In genomic region chr5:54013556-54014157, GRCh38 we compare ENCODE assay signal across 10 cellular contexts.
DNase-seq lines count a peak whose midpoint lies in the region; ATAC-seq, FAIRE-seq and TF ChIP-seq lines count a peak whose summit lies in the region.
"Had no signal": no experiment of that assay in that cellular context is flagged by ENCODE, and none has a peak within 500 bp of the region (broad histone marks: within the 10 kb centered on the region; RNA-seq: fewer than 3 reads in every experiment).

No MANE protein-coding gene starts in this region.

- H4K5ac ChIP-seq in H1 (ENCODE audit: insufficient read length, low read depth, low read length): no peak overlapping the region

- H3K27me3 Mint-ChIP-seq in GM23338 (ENCODE audit: insufficient read depth, low read depth, poor library complexity): peaks cover 5% of the 10 kb centered on the region

- peaks cover 44% of the 10 kb centered on the region for H3K4me1 Mint-ChIP-seq in GM23338

- H3K14ac ChIP-seq in H1 (ENCODE audit: insufficient read length): no peak overlapping the region

- no peak for TF ChIP-seq RAD21 in H1 (IDR thresholded peaks at IDR 0.05 in 1 of 2, conservative IDR thresholded peaks at IDR 0.05 in 1 of 2; ENCODE audit: low read depth in 2 of 2, low read length in 2 of 2)

- H4K91ac ChIP-seq in H1 (replicated peaks; ENCODE audit: insufficient read length, low read length): no peak overlapping the region

- no peak overlapping the region; the same call in 1 of the 2 replicates for H2BK12ac ChIP-seq in H1 (ENCODE audit: low read depth, low read length)

- no peaks in the 10 kb centered on the region for H4K20me1 ChIP-seq in PC-3 (ENCODE audit: low read length)
- no peaks in the 10 kb centered on the region for H4K20me1 ChIP-seq in H1 (replicated peaks in 1 of 2; ENCODE audit: control insufficient read depth in 1 of 2, insufficient read depth in 2 of 2, low read length in 2 of 2)
- no peaks in the 10 kb centered on the region for H4K20me1 ChIP-seq in GM23338 (replicated peaks; ENCODE audit: insufficient read depth)

- H3K9ac ChIP-seq in PC-3 (ENCODE audit: low read length): no peak overlapping the region
- H3K9ac ChIP-seq in H1 (replicated peaks in 1 of 4; ENCODE audit: extremely low read depth in 1 of 4, low read depth in 3 of 4, low read length in 3 of 4): no peak overlapping the region

- peaks cover 27% of the 10 kb centered on the region for H3K36me3 Mint-ChIP-seq in GM23338 (ENCODE audit: low read depth)

- BruUV-seq in PC-3 (replicated peaks; lab: Mats Ljungman, UMichigan): no TSS peak

- 0 out of 2 replicates have a peak overlapping the region, but pooled peaks have one; percentile 40 for H3K18ac ChIP-seq in H1 (ENCODE audit: extremely low read depth, low read length)

- H3K27ac Mint-ChIP-seq in GM23338: no peak overlapping the region

- no peak overlapping the region for H3K4ac ChIP-seq in H1 (replicated peaks; ENCODE audit: insufficient read length, low read depth, low read length)

- no peak for TF ChIP-seq EP300 in H1 (IDR thresholded peaks at IDR 0.05; ENCODE audit: borderline replicate concordance in 1 of 2, low read depth in 2 of 2, low read length in 2 of 2)

- H2BK120ac ChIP-seq in H1 (replicated peaks; ENCODE audit: low read depth, low read length): no peak overlapping the region

- H2AFZ ChIP-seq in PC-3 (ENCODE audit: low read length) (no peak overlapping the region), H1 (ENCODE audit: low read length) (no peak overlapping the region), GM23338 (no peak overlapping the region)

- POLR2A ChIA-PET in PC-3 (lab: Charles Lee; ENCODE audit: unreplicated experiment): no interaction called here
- POLR2A ChIA-PET in H1 (lab: Charles Lee; ENCODE audit: partially characterized antibody): no interaction called here

- no peak overlapping the region; the same call in 1 of the 2 replicates for H2BK15ac ChIP-seq in H1 (ENCODE audit: low read length)

- H4K8ac ChIP-seq in H1 (ENCODE audit: extremely low read depth, insufficient read depth, low read length): no peak overlapping the region

- peak overlapping the region; percentile 14; the same call in 1 of the 2 replicates for H2BK5ac ChIP-seq in H1 (ENCODE audit: low read depth, low read length)

- H3K27ac ChIP-seq in PC-3 (ENCODE audit: low read length) (no peak overlapping the region), H1 (ENCODE audit: low read depth, low read length) (no peak overlapping the region), GM23338 (ENCODE audit: low read depth) (no peak overlapping the region)
- H3K27ac ChIP-seq: SJSA1 had no signal

- FAIRE-seq in H1 (lab: Jason Lieb, UNC): no peak
- FAIRE-seq: frontal cortex had no signal

- no peaks in the 10 kb centered on the region for H3K79me1 ChIP-seq in H1 (ENCODE audit: low read depth, low read length)

- no peaks in the 10 kb centered on the region for H3K79me2 ChIP-seq in PC-3 (ENCODE audit: low read length)
- no peaks in the 10 kb centered on the region for H3K79me2 ChIP-seq in H1 (ENCODE audit: control insufficient read depth in 1 of 2, insufficient read depth in 2 of 2, low read length in 2 of 2)
- no peaks in the 10 kb centered on the region for H3K79me2 ChIP-seq in GM23338 (replicated peaks; ENCODE audit: insufficient read depth)

- no peak overlapping the region for H2BK20ac ChIP-seq in H1 (ENCODE audit: low read length)

- ATAC-seq in PC-3 (peak; percentile 48), GM23338 (no peak), HG03378 (IDR thresholded peaks at IDR 0.05; ENCODE audit: unreplicated experiment) (no peak)

- H3K4me3 Mint-ChIP-seq in GM23338: no peak overlapping the region

- H3K9me2 ChIP-seq in PC-3 (replicated peaks; ENCODE audit: low read length): no peaks in the 10 kb centered on the region
- H3K9me2 ChIP-seq in GM23338 (ENCODE audit: insufficient read depth): no peaks in the 10 kb centered on the region

- H3K9me3 ChIP-seq in PC-3 (ENCODE audit: low read length): no peaks in the 10 kb centered on the region
- H3K9me3 ChIP-seq in H1 (ENCODE audit: insufficient read depth in 2 of 2, low read depth in 1 of 2, low read length in 1 of 2): peaks cover 0 to 4% of the 10 kb centered on the region in 2 experiments; a peak in 1 of 4 replicates
- H3K9me3 ChIP-seq: SJSA1 had no signal

- TF ChIP-seq CTCF in GM12865 (IDR thresholded peaks at IDR 0.05; ENCODE audit: insufficient read depth, low read depth, low read length, missing control alignments) (no peak), PC-3 (conservative IDR thresholded peaks at IDR 0.05; ENCODE audit: low read depth, low read length) (no peak), H1 (IDR thresholded peaks at IDR 0.05; ENCODE audit: control extremely low read depth in 1 of 3, insufficient read depth in 1 of 3, low read depth in 1 of 3, low read length in 3 of 3) (no peak), GM23338 (conservative IDR thresholded peaks at IDR 0.05; ENCODE audit: low read depth in 2 of 2) (no peak)

- H3K23me2 ChIP-seq in H1 (ENCODE audit: low read depth, low read length): no peaks in the 10 kb centered on the region

- H2AK5ac ChIP-seq in H1 (ENCODE audit: low read depth, low read length): peak overlapping the region; percentile 9; the same call in 1 of the 2 replicates

- no peaks in the 10 kb centered on the region for H3K4me1 ChIP-seq in PC-3 (ENCODE audit: insufficient read depth, low read length)
- peaks cover 7 to 30% (median 17%) of the 10 kb centered on the region in 4 experiments; a peak in 6 of 7 replicates for H3K4me1 ChIP-seq in H1 (replicated peaks in 1 of 4; ENCODE audit: control insufficient read depth in 3 of 4, insufficient read depth in 4 of 4, low read length in 3 of 4)
- H3K4me1 ChIP-seq in GM23338 (ENCODE audit: insufficient read depth): peaks cover 42% of the 10 kb centered on the region

- no peaks in the 10 kb centered on the region for H3K27me3 ChIP-seq in PC-3 (ENCODE audit: low read length)
- no peaks in the 10 kb centered on the region for H3K27me3 ChIP-seq in H1 (replicated peaks in 1 of 4; ENCODE audit: control insufficient read depth in 3 of 4, extremely low read depth in 1 of 4, insufficient read depth in 3 of 4, low read length in 3 of 4)
- no peaks in the 10 kb centered on the region for H3K27me3 ChIP-seq in GM23338 (ENCODE audit: insufficient read depth)
- H3K27me3 ChIP-seq: SJSA1 had no signal

- no peak for TF ChIP-seq POLR2A in H1 (IDR thresholded peaks at IDR 0.05; ENCODE audit: control extremely low read depth in 1 of 2, low read depth in 2 of 2, low read length in 2 of 2)

- H3K56ac ChIP-seq in H1 (replicated peaks; ENCODE audit: insufficient read length, low read depth, low read length): no peak overlapping the region

- peaks cover 18% of the 10 kb centered on the region for H3K9me3 Mint-ChIP-seq in GM23338

- CTCF ChIA-PET in PC-3 (lab: Charles Lee): no interaction called here
- CTCF ChIA-PET in H1 (lab: Charles Lee; ENCODE audit: partially characterized antibody): no interaction called here

- H3K4me3 ChIP-seq in GM12865 (ENCODE audit: low read depth, low read length): no peak overlapping the region
- no peak overlapping the region for H3K4me3 ChIP-seq in PC-3 (ENCODE audit: low read length)
- no peak overlapping the region for H3K4me3 ChIP-seq in H1 (ENCODE audit: extremely low read depth in 1 of 4, insufficient read depth in 2 of 4, low read depth in 3 of 4, low read length in 4 of 4)
- no peak overlapping the region for H3K4me3 ChIP-seq in GM23338
- H3K4me3 ChIP-seq: SJSA1 had no signal

- no peaks in the 10 kb centered on the region; the same call in 1 of the 2 replicates for H3K36me3 ChIP-seq in PC-3 (ENCODE audit: low read depth, low read length)
- no peaks in the 10 kb centered on the region for H3K36me3 ChIP-seq in H1 (ENCODE audit: control insufficient read depth in 2 of 4, insufficient read depth in 4 of 4, low read length in 3 of 4)
- H3K36me3 ChIP-seq in GM23338 (ENCODE audit: insufficient read depth): no peaks in the 10 kb centered on the region
- H3K36me3 ChIP-seq: SJSA1 had no signal

- no peak overlapping the region for H3K23ac ChIP-seq in H1 (ENCODE audit: insufficient read length)

- no peaks in the 10 kb centered on the region for H3F3A ChIP-seq in PC-3 (ENCODE audit: low read length, unreplicated experiment)
- H3F3A ChIP-seq in GM23338 (replicated peaks; ENCODE audit: low read depth): no peaks in the 10 kb centered on the region

- peak; percentile 1 for DNase-seq in GM12865 (ENCODE audit: low read depth)
- peak; percentile 60 for DNase-seq in PC-3
- no peak for DNase-seq in H1 (ENCODE audit: low read depth in 1 of 2, low spot score in 2 of 2)
- DNase-seq in stimulated activated CD4-positive, alpha-beta T cell treated with anti-CD3 and anti-CD28 coated beads, Interleukin-12 subunit alpha, Interleukin-12 subunit beta, amount 100 ng/mL, for 48 hours (ENCODE audit: low read depth in 2 of 3, low spot score in 1 of 3): peak; percentile 8 to 23 (median 13)
- no peak for DNase-seq in GM23338 (ENCODE audit: low spot score)
- no peak for DNase-seq in NCI-H1105 treated with DMSO at 0.1 percent for 48 hours (lab: John Stamatoyannopoulos, UW)
- DNase-seq in D341Med (ENCODE audit: low spot score): no peak

- H3K4me2 ChIP-seq in PC-3 (ENCODE audit: low read length) (no peak overlapping the region), H1 (ENCODE audit: insufficient read depth in 1 of 2, low read depth in 2 of 2, low read length in 2 of 2) (no peak overlapping the region), GM23338 (no peak overlapping the region)

- intact Hi-C loops in PC-3 (cut with micrococcal nuclease): no loop called here

TF ChIP-seq in H1, 55 proteins besides CTCF, POLR2A, EP300 and RAD21:
- TF ChIP-seq BACH1 (IDR thresholded peaks at IDR 0.05; ENCODE audit: low read length) (peak; percentile 79), KDM4A (IDR thresholded peaks at IDR 0.05; ENCODE audit: low read depth, low read length, severe bottlenecking) (no peak), EGR1 (IDR thresholded peaks at IDR 0.05; ENCODE audit: borderline replicate concordance, low read depth, low read length) (no peak), MAFK (IDR thresholded peaks at IDR 0.05; ENCODE audit: low read depth, low read length) (peak; percentile 26; the same call in 1 of the 2 replicates)
TF ChIP-seq in H1: peak in this region for 2.

TF ChIP-seq in GM23338, 12 proteins besides CTCF, POLR2A, EP300 and RAD21 (continues in another document):
- TF ChIP-seq EZH2 (IDR thresholded peaks at IDR 0.05; ENCODE audit: low read depth, unreplicated experiment) (no peak), EZH2phosphoT487 (IDR thresholded peaks at IDR 0.05; ENCODE audit: unreplicated experiment) (no peak), JUNB (IDR thresholded peaks at IDR 0.05; ENCODE audit: unreplicated experiment) (no peak), STAT1 (IDR thresholded peaks at IDR 0.05; ENCODE audit: unreplicated experiment) (no peak), ZNF114 (CRISPR knock-in tag; IDR thresholded peaks at IDR 0.05) (no peak)

Comparison
In these comparisons a context has a peak if more than half of its experiments do, and no peak if none do; other contexts are left out.
1. DNase-seq: peak in GM12865 (single experiment), PC-3 (single experiment) and stimulated activated CD4-positive, alpha-beta T cell treated with anti-CD3 and anti-CD28 coated beads, Interleukin-12 subunit alpha, Interleukin-12 subunit beta, amount 100 ng/mL, for 48 hours (3 of 3); none in H1 (0 of 2), GM23338 (single experiment), NCI-H1105 treated with DMSO at 0.1 percent for 48 hours (single experiment) and D341Med (single experiment).